ENCODE assay signal across 17 cellular contexts in the genomic region with DNA sequence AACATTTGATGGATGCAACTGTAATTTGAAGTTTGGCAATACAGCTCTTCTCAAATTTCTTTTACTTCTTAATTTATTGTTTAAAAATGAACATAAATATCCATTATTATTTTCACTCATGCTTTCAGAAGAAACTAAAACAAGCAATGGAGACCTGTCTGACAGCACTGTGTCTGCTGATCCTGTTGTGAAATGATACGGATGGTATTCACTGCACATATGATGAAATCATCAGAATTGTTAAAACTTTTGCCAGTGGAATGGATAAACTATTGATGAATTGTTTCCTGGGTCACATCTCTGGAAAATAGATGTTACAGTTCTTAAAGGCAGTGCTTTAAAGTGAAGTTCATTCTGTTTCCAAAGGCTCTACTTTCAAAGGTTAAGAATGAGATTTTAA. TPM values are rescaled to one million over a fixed set of nuclear protein-coding genes. Genes with fewer than 3 reads are reported as not detected.
DNase-seq lines count a peak whose midpoint lies in the region; ATAC-seq and TF ChIP-seq lines count a peak whose summit lies in the region.
"Had no signal": no experiment of that assay in that cellular context is flagged by ENCODE, and none has a peak within 500 bp of the region (broad histone marks: within the 10 kb centered on the region; RNA-seq: fewer than 3 reads in every experiment).

No MANE protein-coding gene starts in this region.

- no peaks in the 10 kb centered on the region for H3K9me3 Mint-ChIP-seq in CD8-positive, alpha-beta T cell
- H3K9me3 Mint-ChIP-seq: H9 had no signal

- H3K27me3 Mint-ChIP-seq in CD8-positive, alpha-beta T cell (ENCODE audit: low read depth) = no peaks in the 10 kb centered on the region

- POLR2A ChIA-PET in CD8-positive, alpha-beta T cell (lab: Charles Lee) = no interaction called here

- H3K4me1 Mint-ChIP-seq in CD8-positive, alpha-beta T cell (ENCODE audit: low read depth) = no peaks in the 10 kb centered on the region
- H3K4me1 Mint-ChIP-seq: H9 had no signal

- H3K27ac Mint-ChIP-seq in CD8-positive, alpha-beta T cell = peak overlapping the region; percentile 50
- H3K27ac Mint-ChIP-seq: H9 had no signal

- H3K36me3 ChIP-seq in CD8-positive, alpha-beta T cell (ENCODE audit: insufficient read depth, low read length) = peaks cover 18% of the 10 kb centered on the region
- H3K36me3 ChIP-seq in psoas muscle (ENCODE audit: insufficient read depth in 1 of 2, low read depth in 1 of 2) = peaks cover 0 to 99% of the 10 kb centered on the region in 2 donors

- H3K27me3 ChIP-seq in CD8-positive, alpha-beta T cell (ENCODE audit: insufficient read depth, low read length) = no peaks in the 10 kb centered on the region
- no peaks in the 10 kb centered on the region for H3K27me3 ChIP-seq in psoas muscle (ENCODE audit: insufficient read depth in 3 of 3, low read length in 2 of 3)
- H3K27me3 ChIP-seq: BE2C had no signal

- DNase-seq in AG08396 (ENCODE audit: low spot score) = peak; percentile 13
- no peak for DNase-seq in CD8-positive, alpha-beta T cell
- peak; percentile 58 for DNase-seq in amniotic epithelial cell (ENCODE audit: low read depth)
- peak; percentile 61 for DNase-seq in fibroblast of villous mesenchyme (ENCODE audit: low read depth)
- no peak for DNase-seq in activated effector memory CD4-positive, alpha-beta T cell treated with anti-CD3 and anti-CD28 coated beads, Interleukin-2, amount 50 U/mL, for 16 hours
- DNase-seq in D341Med (ENCODE audit: low spot score) = no peak
- no peak for DNase-seq in psoas muscle
- no peak for DNase-seq in NOMO-1 treated with dmso at 0.1 percent for 144 hours (lab: John Stamatoyannopoulos, UW; ENCODE audit: unreplicated experiment)
- DNase-seq: BE2C, H9, Karpas-422, NCI-H187 treated with DMSO at 0.1 percent for 48 hours, NCI-H2171, NCI-H446 treated with DMSO at 0.1 percent for 48 hours, NCI-H748 treated with DMSO at 0.1 percent for 48 hours, PC-9 had no signal

- no peak for ATAC-seq in CD8-positive, alpha-beta T cell
- no peak for ATAC-seq in psoas muscle
- ATAC-seq: A549 had no signal

- WGBS in psoas muscle, 3 donors = 79 to 88% (median 80%) methylated on average over 1 of the region's 1 CpG

- H3K36me3 Mint-ChIP-seq in CD8-positive, alpha-beta T cell = peaks cover 55% of the 10 kb centered on the region

- no peaks in the 10 kb centered on the region for H3K9me3 ChIP-seq in CD8-positive, alpha-beta T cell (ENCODE audit: low read length)
- H3K9me3 ChIP-seq in psoas muscle = no peaks in the 10 kb centered on the region
- H3K9me3 ChIP-seq: A549, BE2C had no signal

- no peak overlapping the region for H3K4me3 ChIP-seq in CD8-positive, alpha-beta T cell (ENCODE audit: low read depth, low read length)
- no peak overlapping the region for H3K4me3 ChIP-seq in fibroblast of villous mesenchyme (ENCODE audit: low read depth, low read length)
- H3K4me3 ChIP-seq in psoas muscle = no peak overlapping the region
- H3K4me3 ChIP-seq: A549, PC-9 had no signal

- H3K4me1 ChIP-seq in CD8-positive, alpha-beta T cell (ENCODE audit: insufficient read depth, low read length) = no peaks in the 10 kb centered on the region
- no peaks in the 10 kb centered on the region for H3K4me1 ChIP-seq in psoas muscle
- H3K4me1 ChIP-seq: A549, BE2C had no signal

- H3K27ac ChIP-seq in CD8-positive, alpha-beta T cell (ENCODE audit: low read depth, low read length) = no peak overlapping the region
- no peak overlapping the region for H3K27ac ChIP-seq in psoas muscle
- H3K27ac ChIP-seq: A549, PC-9 had no signal

- CTCF ChIA-PET in CD8-positive, alpha-beta T cell (lab: Charles Lee) = no interaction called here

- no peak overlapping the region for H3K4me3 Mint-ChIP-seq in CD8-positive, alpha-beta T cell
- H3K4me3 Mint-ChIP-seq: H9 had no signal

- intact Hi-C loops in CD8-positive, alpha-beta T cell (cut with DNase I, micrococcal nuclease) = no loop called here
- intact Hi-C loops in psoas muscle (cut with DNase I) = no loop called here

- TF ChIP-seq CTCF in CD8-positive, alpha-beta T cell (IDR thresholded peaks at IDR 0.05) = no peak
- TF ChIP-seq CTCF in fibroblast of villous mesenchyme (IDR thresholded peaks at IDR 0.05; ENCODE audit: insufficient read depth, low read depth, low read length) = no peak
- TF ChIP-seq CTCF in psoas muscle (IDR thresholded peaks at IDR 0.05) = no peak

RNA-seq across cellular contexts. Expression of a gene that starts 59.2 kb away (rescaled TPM):
- 10 to 100 TPM; 26.1 to 26.9 TPM for total RNA-seq in CD8-positive, alpha-beta T cell
- 129 and 148 TPM in 2 replicates for total RNA-seq in fibroblast of villous mesenchyme
- 10 to 100 TPM; 21.8 to 32.6 (median 28.0) TPM for total RNA-seq in psoas muscle
- polyA plus RNA-seq in psoas muscle = 10 to 100 TPM in 2 of 3 donors, 1 to 10 TPM in 1; 9.0 to 20.6 (median 13.7) TPM

Comparison
In these comparisons a context has a peak if more than half of its experiments do, and no peak if none do; other contexts are left out.
1. DNase-seq: peak in AG08396 (single experiment), amniotic epithelial cell (single experiment) and fibroblast of villous mesenchyme (single experiment); none in CD8-positive, alpha-beta T cell (0 of 7), activated effector memory CD4-positive, alpha-beta T cell treated with anti-CD3 and anti-CD28 coated beads, Interleukin-2, amount 50 U/mL, for 16 hours (single experiment), D341Med (single experiment), psoas muscle (0 of 2) and NOMO-1 treated with dmso at 0.1 percent for 144 hours (single experiment).